ENCODE assay signal across 9 cellular contexts in genomic region chr3:105746226-105746996, GRCh38.
DNase-seq lines count a peak whose midpoint lies in the region; ATAC-seq and TF ChIP-seq lines count a peak whose summit lies in the region.
"Had no signal": no experiment of that assay in that cellular context is flagged by ENCODE, and none has a peak within 500 bp of the region (broad histone marks: within the 10 kb centered on the region; RNA-seq: fewer than 3 reads in every experiment).

No MANE protein-coding gene starts in this region.

- H3K4me3 Mint-ChIP-seq in brain (no peak overlapping the region), neural crest cell (no peak overlapping the region)

- H3K36me3 Mint-ChIP-seq in brain: peaks cover 54% of the 10 kb centered on the region
- H3K36me3 Mint-ChIP-seq in neural crest cell (ENCODE audit: low read depth): peaks cover 17% of the 10 kb centered on the region

- H3K27ac Mint-ChIP-seq in brain: peak overlapping the region in 3 of 5 experiments; percentile 2 to 36 (median 4)
- H3K27ac Mint-ChIP-seq in neural crest cell (ENCODE audit: unreplicated experiment): peak overlapping the region; percentile 23

- H3K27me3 Mint-ChIP-seq in brain (no peaks in the 10 kb centered on the region), neural crest cell (ENCODE audit: low read depth) (no peaks in the 10 kb centered on the region)

- peaks cover 28% of the 10 kb centered on the region for H3K4me1 Mint-ChIP-seq in brain
- peaks cover 9% of the 10 kb centered on the region for H3K4me1 Mint-ChIP-seq in neural crest cell

- ATAC-seq in GM18858 (IDR thresholded peaks at IDR 0.05; ENCODE audit: unreplicated experiment) (peak; percentile 43), HG03064 (IDR thresholded peaks at IDR 0.05; ENCODE audit: low read depth, unreplicated experiment) (peak; percentile 72), HG02571 (IDR thresholded peaks at IDR 0.05; ENCODE audit: unreplicated experiment) (no peak), GM18502 (IDR thresholded peaks at IDR 0.05; ENCODE audit: poor library complexity, unreplicated experiment) (no peak)

- H3K27ac ChIP-seq in RWPE1: no peak overlapping the region

- TF ChIP-seq CTCF in brain (conservative IDR thresholded peaks at IDR 0.05): no peak
- no peak for TF ChIP-seq CTCF in neural crest cell (conservative IDR thresholded peaks at IDR 0.05)
- TF ChIP-seq CTCF in RWPE1 (conservative IDR thresholded peaks at IDR 0.05; ENCODE audit: low read depth): no peak

- POLR2A ChIA-PET in RWPE1 (lab: Yijun Ruan, JAX; ENCODE audit: low non-redundant PET): no interaction called here

- CTCF ChIA-PET in RWPE1 (lab: Yijun Ruan, JAX): interaction anchor here (0.7 kb wide), 1 partner anchor 203 kb away, joined by 3 read pairs; no protein-coding TSS in a partner anchor

- H3K9me3 Mint-ChIP-seq in brain: peaks cover 0 to 4% (median 0%) of the 10 kb centered on the region in 5 experiments
- no peaks in the 10 kb centered on the region for H3K9me3 Mint-ChIP-seq in neural crest cell

- no peak for DNase-seq in neural crest cell (ENCODE audit: low read depth, low spot score)
- no peak for DNase-seq in A172 (ENCODE audit: low spot score)
- no peak for DNase-seq in RWPE1 (ENCODE audit: low spot score)
- DNase-seq: activated CD4-positive, CD25-positive, alpha-beta regulatory T cell treated with anti-CD3 and anti-CD28 coated beads, Interleukin-2, amount 50 U/mL, for 72 hours had no signal

Comparison
In these comparisons a context has a peak if more than half of its experiments do, and no peak if none do; other contexts are left out.
1. ATAC-seq: peak in GM18858 (single experiment) and HG03064 (single experiment); none in HG02571 (single experiment) and GM18502 (single experiment).